ENCODE assay signal across 13 cellular contexts in genomic region chrX:42290608-42291007, GRCh38.
DNase-seq lines count a peak whose midpoint lies in the region; ATAC-seq, FAIRE-seq and TF ChIP-seq lines count a peak whose summit lies in the region.
"Had no signal": no experiment of that assay in that cellular context is flagged by ENCODE, and none has a peak within 500 bp of the region (broad histone marks: within the 10 kb centered on the region; RNA-seq: fewer than 3 reads in every experiment).

No MANE protein-coding gene starts in this region.

- no peak overlapping the region for H3K4me2 ChIP-seq in HCT116 (ENCODE audit: low read length)

- H3K4me3 ChIP-seq in AG10803 (ENCODE audit: low read length) (no peak overlapping the region), HCT116 (replicated peaks in 1 of 2; ENCODE audit: low read depth in 1 of 2, low read length in 2 of 2) (no peak overlapping the region), ovary (no peak overlapping the region)
- H3K4me3 ChIP-seq: adrenal gland had no signal

- H3K27me3 ChIP-seq in HCT116 (ENCODE audit: insufficient read depth, low read length) (no peaks in the 10 kb centered on the region), ovary (no peaks in the 10 kb centered on the region)

- 20 to 33% (median 32%) methylated on average over 1 of the region's 1 CpG for WGBS in ovary, 3 donors

- no peak overlapping the region for H2AFZ ChIP-seq in HCT116 (ENCODE audit: low read depth, low read length, poor library complexity, severe bottlenecking)

- no peak overlapping the region for H3K9ac ChIP-seq in HCT116 (ENCODE audit: low read length)

- no peaks in the 10 kb centered on the region for H3K79me2 ChIP-seq in HCT116 (ENCODE audit: insufficient read depth, low read length)

- DNase-seq in AG10803 (ENCODE audit: low read depth): peak; percentile 2
- peak; percentile 6 for DNase-seq in HCT116 (ENCODE audit: low read depth, low spot score)
- peak; percentile 7 for DNase-seq in SW480 (ENCODE audit: low spot score)
- DNase-seq in iPS-NIHi11 (ENCODE audit: low spot score): peak; percentile 19
- DNase-seq in G401 (ENCODE audit: low spot score): no peak
- DNase-seq in urothelium cell line (ENCODE audit: low spot score): no peak
- no peak for DNase-seq in ovary
- DNase-seq: adrenal gland, NCI-H1092, NCI-H774, T-cell had no signal

- POLR2A ChIA-PET in HCT116 (lab: Charles Lee): no interaction called here

- H3K4me1 ChIP-seq in HCT116 (ENCODE audit: control insufficient read depth in 1 of 2, insufficient read depth in 2 of 2, low read length in 2 of 2) (no peaks in the 10 kb centered on the region), ovary (ENCODE audit: insufficient read depth) (no peaks in the 10 kb centered on the region)
- H3K4me1 ChIP-seq: adrenal gland had no signal

- peak; percentile 49; the same call in 1 of the 2 replicates for ATAC-seq in HCT116
- ATAC-seq in GM21447 (IDR thresholded peaks at IDR 0.05; ENCODE audit: unreplicated experiment): no peak
- ATAC-seq: sciatic nerve, T-cell had no signal

- FAIRE-seq in urothelium cell line (lab: Jason Lieb, UNC): no peak

- H3K9me2 ChIP-seq in HCT116 (ENCODE audit: insufficient read depth): no peaks in the 10 kb centered on the region

- no peak for TF ChIP-seq POLR2A in HCT116 (IDR thresholded peaks at IDR 0.05; ENCODE audit: borderline replicate concordance, extremely low read depth, insufficient read depth, insufficient read length)
- TF ChIP-seq POLR2A in ovary (IDR thresholded peaks at IDR 0.05): no peak

- no peak for TF ChIP-seq EP300 in ovary (IDR thresholded peaks at IDR 0.05)

- RAD21 ChIA-PET in HCT116 (lab: Charles Lee; ENCODE audit: low non-redundant PET in 1 of 2, low total read pairs in 2 of 2, uncharacterized antibody in 2 of 2, unreplicated experiment in 2 of 2): no interaction called here

- in situ Hi-C loops in G401 (cut with HindIII; ENCODE audit: low sequenced_read_pairs): no loop called here

- H3K36me3 ChIP-seq in HCT116 (ENCODE audit: control insufficient read depth in 1 of 2, insufficient read depth in 2 of 2, low read length in 2 of 2) (no peaks in the 10 kb centered on the region), ovary (no peaks in the 10 kb centered on the region)
- H3K36me3 ChIP-seq: adrenal gland had no signal

- intact Hi-C loops in HCT116 (cut with micrococcal nuclease) (no loop called here), ovary (cut with DNase I) (no loop called here)

- no TSS peak for BruUV-seq in HCT116 (replicated peaks; lab: Mats Ljungman, UMichigan)

- peak; percentile 37; the same call in 1 of the 2 replicates for TF ChIP-seq RAD21 in HCT116 (IDR thresholded peaks at IDR 0.05; ENCODE audit: low read depth)

- TF ChIP-seq CTCF in AG10803 (conservative IDR thresholded peaks at IDR 0.05; ENCODE audit: low read length): peak; percentile 30
- peak; percentile 22 to 46 (median 29); a peak in 3 of 6 replicates for TF ChIP-seq CTCF in HCT116 (IDR thresholded peaks at IDR 0.05 in 2 of 3, conservative IDR thresholded peaks at IDR 0.05 in 1 of 3; ENCODE audit: borderline replicate concordance in 1 of 3, insufficient read depth in 1 of 3, low read depth in 2 of 3, low read length in 2 of 3)
- TF ChIP-seq CTCF in ovary (IDR thresholded peaks at IDR 0.05): no peak

- H3K9me3 ChIP-seq in HCT116 (ENCODE audit: control insufficient read depth in 1 of 2, insufficient read depth in 1 of 2, low read depth in 1 of 2, low read length in 2 of 2) (no peaks in the 10 kb centered on the region), ovary (no peaks in the 10 kb centered on the region)
- H3K9me3 ChIP-seq: adrenal gland had no signal

- CTCF ChIA-PET in HCT116 (lab: Charles Lee): no interaction called here

- H3K27ac ChIP-seq in HCT116 (ENCODE audit: low read depth, low read length): no peak overlapping the region
- H3K27ac ChIP-seq in ovary: no peak overlapping the region
- H3K27ac ChIP-seq: adrenal gland had no signal

- no peaks in the 10 kb centered on the region for H4K20me1 ChIP-seq in HCT116 (ENCODE audit: insufficient read depth)

TF ChIP-seq in HCT116, 20 proteins besides CTCF, POLR2A, EP300 and RAD21:
- TF ChIP-seq ZFX (IDR thresholded peaks at IDR 0.05) (no peak), CBX3 (IDR thresholded peaks at IDR 0.05; ENCODE audit: low read depth) (no peak), EZH2phosphoT487 (IDR thresholded peaks at IDR 0.05; ENCODE audit: borderline replicate concordance) (no peak), SIN3A (IDR thresholded peaks at IDR 0.05; ENCODE audit: low read depth) (no peak), POLR2AphosphoS5 (IDR thresholded peaks at IDR 0.05; ENCODE audit: low read depth, low read length) (no peak), CEBPB (IDR thresholded peaks at IDR 0.05; ENCODE audit: low read depth) (no peak), TCF7L2 (IDR thresholded peaks at IDR 0.05; ENCODE audit: borderline replicate concordance, extremely low read depth, insufficient read depth, insufficient read length) (no peak), EGR1 (IDR thresholded peaks at IDR 0.05; ENCODE audit: low read depth) (no peak), SRF (IDR thresholded peaks at IDR 0.05; ENCODE audit: low read depth) (no peak)
TF ChIP-seq in HCT116: peak in this region for 0.

Comparison
In these comparisons a context has a peak if more than half of its experiments do, and no peak if none do; other contexts are left out.
1. DNase-seq: peak in AG10803 (single experiment), HCT116 (single experiment), SW480 (single experiment) and iPS-NIHi11 (single experiment); none in G401 (single experiment), urothelium cell line (single experiment) and ovary (0 of 5).
2. CTCF ChIP-seq: peak in AG10803 (single experiment) and HCT116 (3 of 3); none in ovary (0 of 3).